8 cellular contexts compared by ENCODE assay signal in genomic region chr6:51257938-51258337, GRCh38.
"Had no signal": no experiment of that assay in that cellular context is flagged by ENCODE, and none has a peak within 500 bp of the region (broad histone marks: within the 10 kb centered on the region; RNA-seq: fewer than 3 reads in every experiment).

No MANE protein-coding gene starts in this region.

- H3K27ac Mint-ChIP-seq: IgD-negative memory B cell had no signal

- ATAC-seq: HepG2, K562 had no signal

- H3K9me3 Mint-ChIP-seq: IgD-negative memory B cell had no signal

- DNase-seq: IMR-90, KBM-7, KG1 had no signal

- FAIRE-seq: HepG2, HTR-8/SVneo, K562 had no signal

- H3K27ac ChIP-seq: HL-60 had no signal

- H3K4me3 ChIP-seq: K562 had no signal

- H3K4me3 Mint-ChIP-seq: IgD-negative memory B cell had no signal

- H3K36me3 Mint-ChIP-seq: IgD-negative memory B cell had no signal

- H3K4me1 Mint-ChIP-seq: IgD-negative memory B cell had no signal
